In genomic region chrX:30521440-30522182, GRCh38 we compare ENCODE assay signal across 17 cellular contexts. TPM values are rescaled to one million over a fixed set of nuclear protein-coding genes. Genes with fewer than 3 reads are reported as not detected.
DNase-seq lines count a peak whose midpoint lies in the region; ATAC-seq lines count a peak whose summit lies in the region.
"Had no signal": no experiment of that assay in that cellular context is flagged by ENCODE, and none has a peak within 500 bp of the region (broad histone marks: within the 10 kb centered on the region; RNA-seq: fewer than 3 reads in every experiment).

No MANE protein-coding gene starts in this region.

- H3K36me3 ChIP-seq in HAP-1 (replicated peaks), result no peaks in the 10 kb centered on the region
- H3K36me3 ChIP-seq: transverse colon had no signal

- peaks cover 3% of the 10 kb centered on the region for H3K4me1 ChIP-seq in HAP-1
- H3K4me1 ChIP-seq: transverse colon had no signal

- in situ Hi-C loops in HAP-1 (cut with MboI; ENCODE audit: low sequenced_read_pairs), result no loop called here

- no peaks in the 10 kb centered on the region for H3K27me3 ChIP-seq in HAP-1 (ENCODE audit: low read depth)
- H3K27me3 ChIP-seq: transverse colon had no signal

- ATAC-seq in sciatic nerve, result no peak
- ATAC-seq: activated CD8-positive, alpha-beta T cell treated with anti-CD3 and anti-CD28 coated beads, Interleukin-2, amount 10 ng/mL, durations not matched to agents 7 days and 5 days had no signal

- H3K9me3 ChIP-seq in HAP-1, result no peaks in the 10 kb centered on the region
- H3K9me3 ChIP-seq: transverse colon had no signal

- intact Hi-C loops in sciatic nerve (cut with DNase I), result no loop called here

- no peak overlapping the region for H3K4me3 ChIP-seq in HAP-1
- H3K4me3 ChIP-seq: transverse colon had no signal

- peak; percentile 64 for DNase-seq in A172 (ENCODE audit: low spot score)
- peak; percentile 9 to 21 for DNase-seq in HAP-1 (ENCODE audit: low spot score in 2 of 2)
- DNase-seq in amniotic stem cell (lab: John Stamatoyannopoulos, UW), result peak; percentile 27
- DNase-seq in glomerular visceral epithelial cell (ENCODE audit: extremely low spot score), result peak; percentile 1
- DNase-seq in sciatic nerve (ENCODE audit: low spot score), result no peak
- no peak for DNase-seq in iPS-NIHi11 (ENCODE audit: low spot score)
- no peak for DNase-seq in midbrain (lab: John Stamatoyannopoulos, UW)
- no peak for DNase-seq in cerebellar cortex (ENCODE audit: low spot score)
- DNase-seq: ACHN; activated CD8-positive, alpha-beta T cell treated with anti-CD3 and anti-CD28 coated beads, Interleukin-2, amount 10 ng/mL, durations not matched to agents 7 days and 5 days; KG1; NCI-H510A treated with DMSO at 0.1 percent for 48 hours; SHP77; stimulated activated CD8-positive, alpha-beta memory T cell treated with anti-CD3 and anti-CD28 coated beads, Interleukin-4, amount 100 ng/mL, for 48 hours; transverse colon had no signal

RNA-seq across cellular contexts. Expression of gene TASL, which starts 56.0 kb away (rescaled TPM):
- not detected in 2 replicates for total RNA-seq in A172 (2014; rRNA removed; shearing (Covaris generic))
- total RNA-seq in sciatic nerve, result 5.3 TPM
- total RNA-seq: endothelial cell of umbilical vein, progenitor cell of endocrine pancreas had no signal

Comparison
In these comparisons a context has a peak if more than half of its experiments do, and no peak if none do; other contexts are left out.
1. DNase-seq: peak in A172 (single experiment), HAP-1 (2 of 2), amniotic stem cell (single experiment) and glomerular visceral epithelial cell (single experiment); none in sciatic nerve (single experiment), iPS-NIHi11 (single experiment), midbrain (single experiment) and cerebellar cortex (single experiment).